ENCODE assay signal across 11 cellular contexts in the genomic region with DNA sequence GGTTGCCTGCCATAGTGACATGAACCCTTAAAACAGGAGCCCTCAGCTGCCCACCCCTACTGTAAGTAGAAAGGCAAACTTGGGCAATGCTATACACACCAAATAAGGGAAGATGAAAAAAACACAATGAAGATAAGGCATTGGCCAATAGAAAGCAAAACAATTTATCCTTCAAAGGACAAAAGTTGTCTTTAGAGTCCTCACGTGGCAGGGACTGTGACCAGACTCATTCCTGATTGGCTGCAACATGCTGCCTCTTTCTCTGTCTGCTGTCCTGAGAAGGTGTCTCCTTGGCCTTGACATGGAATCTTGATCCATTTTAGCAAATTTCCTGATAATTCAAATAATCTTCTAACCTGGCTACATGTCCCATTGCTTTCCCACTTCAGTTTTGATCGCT.
DNase-seq lines count a peak whose midpoint lies in the region; ATAC-seq and TF ChIP-seq lines count a peak whose summit lies in the region.
"Had no signal": no experiment of that assay in that cellular context is flagged by ENCODE, and none has a peak within 500 bp of the region (broad histone marks: within the 10 kb centered on the region; RNA-seq: fewer than 3 reads in every experiment).

No MANE protein-coding gene starts in this region.

- TF ChIP-seq CTCF in AG04450 (IDR thresholded peaks at IDR 0.05; ENCODE audit: low read depth, low read length) = no peak

- H3K36me3 ChIP-seq in rectal smooth muscle tissue (ENCODE audit: control insufficient read depth, insufficient read depth, low read length) = peaks cover 7% of the 10 kb centered on the region

- POLR2A ChIA-PET in AG04450 (lab: Yijun Ruan, JAX) = interaction anchor here (0.6 to 0.8 kb wide), 2 partner anchors 39 to 120 kb away, joined by 3 to 5 read pairs; no protein-coding TSS in a partner anchor

- intact Hi-C loops in left ventricle myocardium superior (cut with micrococcal nuclease) (loop anchor here (10.0 kb wide), 2 partner anchors 92 to 148 kb away; partner anchors contain the start of gene DAAM1), posterior vena cava (cut with DNase I) (no loop called here)

- CTCF ChIA-PET in AG04450 (lab: Charles Lee) = no interaction called here

- H3K4me1 ChIP-seq in rectal smooth muscle tissue (ENCODE audit: control insufficient read depth, insufficient read depth, low read length) = peaks cover 45% of the 10 kb centered on the region

- H3K27ac ChIP-seq in AG04450 (ENCODE audit: low read depth, low read length) (peak overlapping the region; percentile 42), caudate nucleus (ENCODE audit: low read depth, low read length) (peak overlapping the region; percentile 69), rectal smooth muscle tissue (ENCODE audit: low read depth, low read length) (peak overlapping the region; percentile 85)

- no peak overlapping the region for H3K4me3 ChIP-seq in AG04450 (ENCODE audit: low read depth, low read length)
- peak overlapping the region; percentile 1 for H3K4me3 ChIP-seq in rectal smooth muscle tissue (ENCODE audit: low read length)

- H3K9ac ChIP-seq in rectal smooth muscle tissue (ENCODE audit: low read length) = no peak overlapping the region

- ATAC-seq in left ventricle myocardium superior (peak; percentile 17), GM21515 (IDR thresholded peaks at IDR 0.05; ENCODE audit: unreplicated experiment) (no peak)
- ATAC-seq: naive thymus-derived CD4-positive, alpha-beta T cell had no signal

- H3K27me3 ChIP-seq in AG04450 (ENCODE audit: control insufficient read depth, insufficient read depth, low read length) (no peaks in the 10 kb centered on the region), rectal smooth muscle tissue (ENCODE audit: control insufficient read depth, insufficient read depth, low read length) (no peaks in the 10 kb centered on the region)

- no peak for DNase-seq in AG04450 (ENCODE audit: low read depth, low spot score)
- no peak for DNase-seq in caudate nucleus (lab: John Stamatoyannopoulos, UW)
- no peak for DNase-seq in left ventricle myocardium superior
- DNase-seq in posterior vena cava (ENCODE audit: low spot score) = no peak
- DNase-seq in cerebellum (ENCODE audit: low spot score) = no peak
- no peak for DNase-seq in OCI-M2 (lab: John Stamatoyannopoulos, UW; ENCODE audit: unreplicated experiment)
- DNase-seq: activated T-cell treated with anti-CD3 and anti-CD28 coated beads, Interleukin-2, amount 50 U/mL, for 48 hours; GOT3; naive thymus-derived CD4-positive, alpha-beta T cell had no signal

- H3K9me3 ChIP-seq in AG04450 (ENCODE audit: control insufficient read depth, insufficient read depth, low read length) = no peaks in the 10 kb centered on the region
